7 cellular contexts compared by ENCODE assay signal in genomic region chr1:145008388-145008787, GRCh38.
DNase-seq lines count a peak whose midpoint lies in the region; ATAC-seq lines count a peak whose summit lies in the region.
"Not testable (repeated sequence)": the region's sequence is repeated elsewhere in the genome, so short reads cannot be mapped to it uniquely, and the experiment has no call there.

No MANE protein-coding gene starts in this region.

- intact Hi-C loops in dendritic cell treated with granulocyte-macrophage colony-stimulating factor and Interleukin-4, amounts not matched to agents 40 ng/mL and 50 ng/mL, for 4 days (cut with micrococcal nuclease): not testable (repeated sequence)

- not testable (repeated sequence) for DNase-seq in memory B cell (ENCODE audit: low spot score in 2 of 2)

- not testable (repeated sequence) for H3K4me3 Mint-ChIP-seq in dendritic cell treated with granulocyte-macrophage colony-stimulating factor and Interleukin-4, amounts not matched to agents 40 ng/mL and 50 ng/mL, for 4 days; memory B cell

- ATAC-seq in GM18868 (IDR thresholded peaks at IDR 0.05; ENCODE audit: unreplicated experiment) (peak; percentile 72), GM19468 (IDR thresholded peaks at IDR 0.05; ENCODE audit: extremely low read depth, unreplicated experiment) (peak; percentile 17), HG02610 (IDR thresholded peaks at IDR 0.05; ENCODE audit: unreplicated experiment) (peak; percentile 55), HG03039 (IDR thresholded peaks at IDR 0.05; ENCODE audit: unreplicated experiment) (peak; percentile 63), HG03460 (IDR thresholded peaks at IDR 0.05; ENCODE audit: unreplicated experiment) (peak; percentile 41), memory B cell (ENCODE audit: low read depth) (peak; percentile 84)

- not testable (repeated sequence) for H3K27me3 Mint-ChIP-seq in dendritic cell treated with granulocyte-macrophage colony-stimulating factor and Interleukin-4, amounts not matched to agents 40 ng/mL and 50 ng/mL, for 4 days; memory B cell

- not testable (repeated sequence) for H3K4me1 Mint-ChIP-seq in dendritic cell treated with granulocyte-macrophage colony-stimulating factor and Interleukin-4, amounts not matched to agents 40 ng/mL and 50 ng/mL, for 4 days (ENCODE audit: low read depth); memory B cell

- peak overlapping the region; percentile 69 for H3K27ac Mint-ChIP-seq in dendritic cell treated with granulocyte-macrophage colony-stimulating factor and Interleukin-4, amounts not matched to agents 40 ng/mL and 50 ng/mL, for 4 days
- not testable (repeated sequence) for H3K27ac Mint-ChIP-seq in memory B cell

- not testable (repeated sequence) for H3K9me3 Mint-ChIP-seq in dendritic cell treated with granulocyte-macrophage colony-stimulating factor and Interleukin-4, amounts not matched to agents 40 ng/mL and 50 ng/mL, for 4 days; memory B cell

- H3K36me3 Mint-ChIP-seq in dendritic cell treated with granulocyte-macrophage colony-stimulating factor and Interleukin-4, amounts not matched to agents 40 ng/mL and 50 ng/mL, for 4 days (ENCODE audit: low read depth); memory B cell: not testable (repeated sequence)

Comparison
In these comparisons a context has a peak if more than half of its experiments do, and no peak if none do; other contexts are left out.
1. ATAC-seq: peak in every context shown above with its lines; median percentile 84 in memory B cell; 72 in GM18868; 63 in HG03039; 55 in HG02610; 41 in HG03460; 17 in GM19468.